ENCODE assay signal across 8 cellular contexts in the genomic region with DNA sequence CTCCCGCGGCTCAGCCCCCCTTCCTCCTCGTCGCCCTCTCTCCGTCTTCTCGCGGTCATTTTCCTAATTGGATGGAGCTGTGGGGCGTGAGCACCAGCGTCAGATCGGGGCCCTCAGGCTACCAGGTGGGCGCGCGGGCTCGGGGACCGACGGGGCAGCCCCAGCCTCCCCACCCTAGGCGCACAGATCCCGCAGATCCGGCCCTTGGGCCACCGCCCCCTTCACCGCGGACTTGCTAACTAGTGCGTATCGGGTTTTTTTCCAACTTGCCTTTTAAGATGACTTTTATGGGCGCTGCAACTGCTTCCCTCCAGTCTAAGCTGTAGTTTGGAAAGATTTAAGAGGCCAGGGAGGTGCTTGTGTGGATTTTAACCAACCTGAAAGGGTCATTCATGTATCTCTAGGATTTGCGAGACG.
A peak's percentile ranks its signal among the peaks of the same experiment; 100 is the strongest.
DNase-seq lines count a peak whose midpoint lies in the region; ATAC-seq and TF ChIP-seq lines count a peak whose summit lies in the region.

No MANE protein-coding gene starts in this region.

- peak overlapping the region; percentile 83 for H3K9ac ChIP-seq in SK-N-MC (ENCODE audit: insufficient read length)

- DNase-seq in DMS53 (lab: John Stamatoyannopoulos, UW) (peak; percentile 51), DMS53 treated with DMSO at 0.1 percent for 48 hours (lab: John Stamatoyannopoulos, UW; ENCODE audit: unreplicated experiment) (no peak), SK-N-MC (ENCODE audit: low read depth, low spot score) (no peak), cardiac fibroblast (ENCODE audit: low read depth in 2 of 2) (peak; percentile 45 to 47), HK-2 (ENCODE audit: unreplicated experiment) (no peak)
- DNase-seq in stimulated activated effector memory CD8-positive, alpha-beta T cell treated with anti-CD3 and anti-CD28 coated beads, Interleukin-12 subunit alpha, Interleukin-12 subunit beta, amount 100 ng/mL, for 72 hours (ENCODE audit: low spot score in 2 of 2), result peak in 1 of 2 donors; percentile 69

- peaks cover 16% of the 10 kb centered on the region for H3K36me3 Mint-ChIP-seq in stimulated activated effector memory CD8-positive, alpha-beta T cell treated with anti-CD3 and anti-CD28 coated beads, Interleukin-12 subunit alpha, Interleukin-12 subunit beta, amount 100 ng/mL, for 72 hours

- no peaks in the 10 kb centered on the region for H3K27me3 ChIP-seq in layer of hippocampus (ENCODE audit: control insufficient read depth, insufficient read depth, low read length)

- no peak for TF ChIP-seq CTCF in cardiac fibroblast (IDR thresholded peaks at IDR 0.05; ENCODE audit: low read depth, low read length)

- H3K9me3 ChIP-seq in SK-N-MC (ENCODE audit: low read depth, low read length), result no peaks in the 10 kb centered on the region

- no peak overlapping the region for H3K27ac ChIP-seq in SK-N-MC
- H3K27ac ChIP-seq in layer of hippocampus (ENCODE audit: low read depth, low read length), result peak overlapping the region; percentile 71

- no peaks in the 10 kb centered on the region for H3K36me3 ChIP-seq in SK-N-MC (ENCODE audit: insufficient read depth, low read length)

- peak; percentile 39 for ATAC-seq in HG02852 (IDR thresholded peaks at IDR 0.05; ENCODE audit: unreplicated experiment)
- peak; percentile 49 for ATAC-seq in stimulated activated effector memory CD8-positive, alpha-beta T cell treated with anti-CD3 and anti-CD28 coated beads, Interleukin-12 subunit alpha, Interleukin-12 subunit beta, amount 100 ng/mL, for 72 hours

- peak overlapping the region; percentile 85 for H3K4me3 Mint-ChIP-seq in stimulated activated effector memory CD8-positive, alpha-beta T cell treated with anti-CD3 and anti-CD28 coated beads, Interleukin-12 subunit alpha, Interleukin-12 subunit beta, amount 100 ng/mL, for 72 hours

- no peaks in the 10 kb centered on the region for H3K9me3 Mint-ChIP-seq in stimulated activated effector memory CD8-positive, alpha-beta T cell treated with anti-CD3 and anti-CD28 coated beads, Interleukin-12 subunit alpha, Interleukin-12 subunit beta, amount 100 ng/mL, for 72 hours

- H3K4me3 ChIP-seq in SK-N-MC (peak overlapping the region; percentile 90), cardiac fibroblast (replicated peaks in 1 of 2; ENCODE audit: low read depth in 2 of 2, low read length in 2 of 2) (peak overlapping the region; percentile 56 to 64)

- peak overlapping the region; percentile 96 for H3K27ac Mint-ChIP-seq in stimulated activated effector memory CD8-positive, alpha-beta T cell treated with anti-CD3 and anti-CD28 coated beads, Interleukin-12 subunit alpha, Interleukin-12 subunit beta, amount 100 ng/mL, for 72 hours

- peaks cover 55% of the 10 kb centered on the region for H3K4me1 Mint-ChIP-seq in stimulated activated effector memory CD8-positive, alpha-beta T cell treated with anti-CD3 and anti-CD28 coated beads, Interleukin-12 subunit alpha, Interleukin-12 subunit beta, amount 100 ng/mL, for 72 hours

Comparison
In these comparisons a context has a peak if more than half of its experiments do, and no peak if none do; other contexts are left out.
1. DNase-seq: peak in DMS53 (single experiment) and cardiac fibroblast (2 of 2); none in DMS53 treated with DMSO at 0.1 percent for 48 hours (single experiment), SK-N-MC (single experiment) and HK-2 (single experiment).